ENCODE assay signal across 2 cellular contexts in the genomic region with DNA sequence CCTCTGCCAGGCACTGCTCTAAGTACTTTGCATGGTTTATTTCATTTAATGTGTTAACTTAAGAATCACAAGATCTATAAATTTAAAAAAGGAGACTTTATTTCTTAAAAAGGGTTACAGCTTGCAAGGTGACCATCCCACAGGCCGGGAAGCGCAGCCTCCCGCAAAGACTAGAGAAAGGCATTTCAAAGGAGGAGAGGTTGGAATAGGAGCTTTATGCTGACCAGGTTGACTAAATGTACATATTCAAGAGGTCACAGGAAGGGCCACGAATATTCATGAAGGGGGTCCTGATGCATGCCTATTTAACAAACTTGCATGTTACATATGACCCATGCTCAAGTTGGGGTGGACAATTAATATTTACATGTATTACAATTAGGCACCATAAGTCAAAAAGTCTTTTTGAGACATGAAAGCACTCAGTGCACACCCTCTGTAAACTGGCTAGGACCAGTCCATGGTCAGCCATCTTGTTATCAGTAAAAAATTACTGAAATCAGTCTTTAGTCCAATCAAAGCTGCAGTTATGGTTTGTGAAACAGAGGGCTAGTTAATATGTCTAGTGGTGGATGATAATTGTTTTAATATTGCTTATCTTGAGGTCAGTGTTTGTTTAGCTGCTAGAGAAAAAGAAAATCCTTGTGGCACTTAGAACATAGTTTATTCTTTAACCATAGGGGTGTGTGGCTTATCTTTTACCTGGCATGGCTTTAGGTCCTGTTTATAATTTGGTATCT.
TF ChIP-seq lines count a peak whose summit lies in the region.

No MANE protein-coding gene starts in this region.

TF ChIP-seq in GM23338, 12 proteins besides CTCF, POLR2A, EP300 and RAD21 (continued from another document):
- TF ChIP-seq, protein P1, sequence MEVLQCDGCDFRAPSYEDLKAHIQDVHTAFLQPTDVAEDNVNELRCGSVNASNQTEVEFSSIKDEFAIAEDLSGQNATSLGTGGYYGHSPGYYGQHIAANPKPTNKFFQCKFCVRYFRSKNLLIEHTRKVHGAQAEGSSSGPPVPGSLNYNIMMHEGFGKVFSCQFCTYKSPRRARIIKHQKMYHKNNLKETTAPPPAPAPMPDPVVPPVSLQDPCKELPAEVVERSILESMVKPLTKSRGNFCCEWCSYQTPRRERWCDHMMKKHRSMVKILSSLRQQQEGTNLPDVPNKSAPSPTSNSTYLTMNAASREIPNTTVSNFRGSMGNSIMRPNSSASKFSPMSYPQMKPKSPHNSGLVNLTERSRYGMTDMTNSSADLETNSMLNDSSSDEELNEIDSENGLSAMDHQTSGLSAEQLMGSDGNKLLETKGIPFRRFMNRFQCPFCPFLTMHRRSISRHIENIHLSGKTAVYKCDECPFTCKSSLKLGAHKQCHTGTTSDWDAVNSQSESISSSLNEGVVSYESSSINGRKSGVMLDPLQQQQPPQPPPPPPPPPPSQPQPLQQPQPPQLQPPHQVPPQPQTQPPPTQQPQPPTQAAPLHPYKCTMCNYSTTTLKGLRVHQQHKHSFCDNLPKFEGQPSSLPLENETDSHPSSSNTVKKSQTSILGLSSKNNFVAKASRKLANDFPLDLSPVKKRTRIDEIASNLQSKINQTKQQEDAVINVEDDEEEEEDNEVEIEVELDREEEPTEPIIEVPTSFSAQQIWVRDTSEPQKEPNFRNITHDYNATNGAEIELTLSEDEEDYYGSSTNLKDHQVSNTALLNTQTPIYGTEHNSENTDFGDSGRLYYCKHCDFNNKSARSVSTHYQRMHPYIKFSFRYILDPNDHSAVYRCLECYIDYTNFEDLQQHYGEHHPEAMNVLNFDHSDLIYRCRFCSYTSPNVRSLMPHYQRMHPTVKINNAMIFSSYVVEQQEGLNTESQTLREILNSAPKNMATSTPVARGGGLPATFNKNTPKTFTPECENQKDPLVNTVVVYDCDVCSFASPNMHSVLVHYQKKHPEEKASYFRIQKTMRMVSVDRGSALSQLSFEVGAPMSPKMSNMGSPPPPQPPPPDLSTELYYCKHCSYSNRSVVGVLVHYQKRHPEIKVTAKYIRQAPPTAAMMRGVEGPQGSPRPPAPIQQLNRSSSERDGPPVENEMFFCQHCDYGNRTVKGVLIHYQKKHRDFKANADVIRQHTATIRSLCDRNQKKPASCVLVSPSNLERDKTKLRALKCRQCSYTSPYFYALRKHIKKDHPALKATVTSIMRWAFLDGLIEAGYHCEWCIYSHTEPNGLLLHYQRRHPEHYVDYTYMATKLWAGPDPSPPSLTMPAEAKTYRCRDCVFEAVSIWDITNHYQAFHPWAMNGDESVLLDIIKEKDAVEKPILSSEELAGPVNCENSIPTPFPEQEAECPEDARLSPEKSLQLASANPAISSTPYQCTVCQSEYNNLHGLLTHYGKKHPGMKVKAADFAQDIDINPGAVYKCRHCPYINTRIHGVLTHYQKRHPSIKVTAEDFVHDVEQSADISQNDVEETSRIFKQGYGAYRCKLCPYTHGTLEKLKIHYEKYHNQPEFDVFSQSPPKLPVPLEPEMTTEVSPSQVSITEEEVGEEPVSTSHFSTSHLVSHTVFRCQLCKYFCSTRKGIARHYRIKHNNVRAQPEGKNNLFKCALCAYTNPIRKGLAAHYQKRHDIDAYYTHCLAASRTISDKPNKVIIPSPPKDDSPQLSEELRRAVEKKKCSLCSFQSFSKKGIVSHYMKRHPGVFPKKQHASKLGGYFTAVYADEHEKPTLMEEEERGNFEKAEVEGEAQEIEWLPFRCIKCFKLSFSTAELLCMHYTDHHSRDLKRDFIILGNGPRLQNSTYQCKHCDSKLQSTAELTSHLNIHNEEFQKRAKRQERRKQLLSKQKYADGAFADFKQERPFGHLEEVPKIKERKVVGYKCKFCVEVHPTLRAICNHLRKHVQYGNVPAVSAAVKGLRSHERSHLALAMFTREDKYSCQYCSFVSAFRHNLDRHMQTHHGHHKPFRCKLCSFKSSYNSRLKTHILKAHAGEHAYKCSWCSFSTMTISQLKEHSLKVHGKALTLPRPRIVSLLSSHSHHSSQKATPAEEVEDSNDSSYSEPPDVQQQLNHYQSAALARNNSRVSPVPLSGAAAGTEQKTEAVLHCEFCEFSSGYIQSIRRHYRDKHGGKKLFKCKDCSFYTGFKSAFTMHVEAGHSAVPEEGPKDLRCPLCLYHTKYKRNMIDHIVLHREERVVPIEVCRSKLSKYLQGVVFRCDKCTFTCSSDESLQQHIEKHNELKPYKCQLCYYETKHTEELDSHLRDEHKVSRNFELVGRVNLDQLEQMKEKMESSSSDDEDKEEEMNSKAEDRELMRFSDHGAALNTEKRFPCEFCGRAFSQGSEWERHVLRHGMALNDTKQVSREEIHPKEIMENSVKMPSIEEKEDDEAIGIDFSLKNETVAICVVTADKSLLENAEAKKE (CRISPR knock-in tag; IDR thresholded peaks at IDR 0.05), result no peak
- no peak for TF ChIP-seq NANOG (IDR thresholded peaks at IDR 0.05; ENCODE audit: borderline replicate concordance)
- TF ChIP-seq EZH2phosphoT487 (IDR thresholded peaks at IDR 0.05; ENCODE audit: unreplicated experiment), result no peak

TF ChIP-seq in WTC11, 78 proteins besides CTCF, POLR2A, EP300 and RAD21 (continued from another document):
- TF ChIP-seq, protein P2, sequence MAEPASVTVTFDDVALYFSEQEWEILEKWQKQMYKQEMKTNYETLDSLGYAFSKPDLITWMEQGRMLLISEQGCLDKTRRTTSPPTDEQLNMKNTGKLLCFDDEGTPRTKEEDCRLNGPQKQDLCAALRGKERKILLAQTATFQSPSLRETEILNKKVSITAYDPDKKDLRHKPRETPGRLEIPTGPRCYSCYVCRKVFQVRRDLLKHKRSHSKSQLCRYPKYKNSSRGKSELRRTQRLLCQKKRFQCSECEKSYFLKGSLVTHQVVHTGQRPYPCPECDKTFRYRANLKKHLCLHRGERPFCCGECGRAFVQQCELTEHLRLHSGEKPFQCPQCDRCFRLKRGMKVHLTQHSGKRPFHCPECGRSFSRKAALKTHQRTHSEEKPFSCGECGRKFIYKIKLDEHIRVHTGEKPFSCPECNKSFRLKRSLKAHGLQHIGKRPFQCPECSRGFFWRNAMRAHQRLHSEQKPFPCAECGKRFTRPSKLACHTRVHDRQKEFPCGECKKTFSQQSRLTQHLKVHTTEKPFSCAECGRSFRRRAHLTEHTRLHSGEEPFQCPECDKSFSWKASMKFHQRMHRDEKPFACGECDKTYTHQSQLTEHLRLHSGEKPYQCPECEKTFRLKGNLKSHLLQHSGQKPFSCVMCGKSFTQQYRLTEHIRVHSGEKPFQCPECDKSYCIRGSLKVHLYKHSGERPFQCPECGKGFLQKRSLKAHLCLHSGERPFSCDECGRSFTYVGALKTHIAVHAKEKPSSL (CRISPR knock-in tag; conservative IDR thresholded peaks at IDR 0.05), result 0 out of 2 replicates have a peak, but pooled peaks have one; percentile 39
- TF ChIP-seq NFATC4 (CRISPR knock-in tag; IDR thresholded peaks at IDR 0.05) (peak; percentile 93), NR1H2 (CRISPR knock-in tag; IDR thresholded peaks at IDR 0.05) (no peak), GTF2I (CRISPR knock-in tag; conservative IDR thresholded peaks at IDR 0.05) (no peak), ZNF671 (CRISPR knock-in tag; IDR thresholded peaks at IDR 0.05) (peak; percentile 94)
- TF ChIP-seq, protein P3, sequence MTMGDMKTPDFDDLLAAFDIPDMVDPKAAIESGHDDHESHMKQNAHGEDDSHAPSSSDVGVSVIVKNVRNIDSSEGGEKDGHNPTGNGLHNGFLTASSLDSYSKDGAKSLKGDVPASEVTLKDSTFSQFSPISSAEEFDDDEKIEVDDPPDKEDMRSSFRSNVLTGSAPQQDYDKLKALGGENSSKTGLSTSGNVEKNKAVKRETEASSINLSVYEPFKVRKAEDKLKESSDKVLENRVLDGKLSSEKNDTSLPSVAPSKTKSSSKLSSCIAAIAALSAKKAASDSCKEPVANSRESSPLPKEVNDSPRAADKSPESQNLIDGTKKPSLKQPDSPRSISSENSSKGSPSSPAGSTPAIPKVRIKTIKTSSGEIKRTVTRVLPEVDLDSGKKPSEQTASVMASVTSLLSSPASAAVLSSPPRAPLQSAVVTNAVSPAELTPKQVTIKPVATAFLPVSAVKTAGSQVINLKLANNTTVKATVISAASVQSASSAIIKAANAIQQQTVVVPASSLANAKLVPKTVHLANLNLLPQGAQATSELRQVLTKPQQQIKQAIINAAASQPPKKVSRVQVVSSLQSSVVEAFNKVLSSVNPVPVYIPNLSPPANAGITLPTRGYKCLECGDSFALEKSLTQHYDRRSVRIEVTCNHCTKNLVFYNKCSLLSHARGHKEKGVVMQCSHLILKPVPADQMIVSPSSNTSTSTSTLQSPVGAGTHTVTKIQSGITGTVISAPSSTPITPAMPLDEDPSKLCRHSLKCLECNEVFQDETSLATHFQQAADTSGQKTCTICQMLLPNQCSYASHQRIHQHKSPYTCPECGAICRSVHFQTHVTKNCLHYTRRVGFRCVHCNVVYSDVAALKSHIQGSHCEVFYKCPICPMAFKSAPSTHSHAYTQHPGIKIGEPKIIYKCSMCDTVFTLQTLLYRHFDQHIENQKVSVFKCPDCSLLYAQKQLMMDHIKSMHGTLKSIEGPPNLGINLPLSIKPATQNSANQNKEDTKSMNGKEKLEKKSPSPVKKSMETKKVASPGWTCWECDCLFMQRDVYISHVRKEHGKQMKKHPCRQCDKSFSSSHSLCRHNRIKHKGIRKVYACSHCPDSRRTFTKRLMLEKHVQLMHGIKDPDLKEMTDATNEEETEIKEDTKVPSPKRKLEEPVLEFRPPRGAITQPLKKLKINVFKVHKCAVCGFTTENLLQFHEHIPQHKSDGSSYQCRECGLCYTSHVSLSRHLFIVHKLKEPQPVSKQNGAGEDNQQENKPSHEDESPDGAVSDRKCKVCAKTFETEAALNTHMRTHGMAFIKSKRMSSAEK (CRISPR knock-in tag; IDR thresholded peaks at IDR 0.05; ENCODE audit: borderline replicate concordance), result 0 out of 2 replicates have a peak, but pooled peaks have one; percentile 54
